ENCODE assay signal across 13 cellular contexts in genomic region chr6:119116712-119117281, GRCh38.
A peak's percentile ranks its signal among the peaks of the same experiment; 100 is the strongest.
DNase-seq lines count a peak whose midpoint lies in the region; ATAC-seq and TF ChIP-seq lines count a peak whose summit lies in the region.
"Had no signal": no experiment of that assay in that cellular context is flagged by ENCODE, and none has a peak within 500 bp of the region (broad histone marks: within the 10 kb centered on the region; RNA-seq: fewer than 3 reads in every experiment).

No MANE protein-coding gene starts in this region.

- no peak for ATAC-seq in GM18858 (IDR thresholded peaks at IDR 0.05; ENCODE audit: unreplicated experiment)

- no peak overlapping the region for H3K4me3 ChIP-seq in GM12865 (ENCODE audit: low read depth, low read length)
- no peak overlapping the region for H3K4me3 ChIP-seq in fibroblast of mammary gland (ENCODE audit: control insufficient read depth, low read depth, low read length)

- TF ChIP-seq CTCF in 22Rv1 (IDR thresholded peaks at IDR 0.05) (peak; percentile 35), GM12865 (IDR thresholded peaks at IDR 0.05; ENCODE audit: insufficient read depth, low read depth, low read length, missing control alignments) (peak; percentile 39), fibroblast of mammary gland (conservative IDR thresholded peaks at IDR 0.05; ENCODE audit: control insufficient read depth, insufficient read depth, low read depth, low read length) (peak; percentile 42)

- no peak for DNase-seq in GM12865 (ENCODE audit: low read depth)
- peak; percentile 40 for DNase-seq in OCI-M1 (lab: John Stamatoyannopoulos, UW)
- no peak for DNase-seq in fibroblast of mammary gland (ENCODE audit: low read depth)
- no peak for DNase-seq in NK-92 (lab: John Stamatoyannopoulos, UW; ENCODE audit: unreplicated experiment)
- DNase-seq in NCI-H1694 (lab: John Stamatoyannopoulos, UW), result no peak
- DNase-seq in activated CD8-positive, alpha-beta memory T cell treated with anti-CD3 and anti-CD28 coated beads, Interleukin-2, amount 50 U/mL, for 48 hours, result no peak
- DNase-seq: activated B cell treated with CpG ODN at 0.5 μM for 24 hours, foreskin melanocyte, Kasumi-1, NCI-H510A, SIG-M5 had no signal

- no peak overlapping the region for H3K27ac ChIP-seq in 22Rv1
